Comparison of ENCODE assay signal across 28 cellular contexts in genomic region chr14:59331217-59331616, GRCh38.
DNase-seq lines count a peak whose midpoint lies in the region; ATAC-seq, FAIRE-seq and TF ChIP-seq lines count a peak whose summit lies in the region.
"Had no signal": no experiment of that assay in that cellular context is flagged by ENCODE, and none has a peak within 500 bp of the region (broad histone marks: within the 10 kb centered on the region; RNA-seq: fewer than 3 reads in every experiment).

No MANE protein-coding gene starts in this region.

- H3K36me3 Mint-ChIP-seq in WTC11: peaks cover 10% of the 10 kb centered on the region

- DNase-seq in GM12891 (ENCODE audit: insufficient read length, low spot score) (no peak), WTC11 (ENCODE audit: low spot score) (peak; percentile 47), islet precursor cell (peak; percentile 71), adrenal gland (no peak), GM19239 (ENCODE audit: insufficient read length, low spot score) (no peak)
- no peak for DNase-seq in activated CD8-positive, alpha-beta memory T cell treated with anti-CD3 and anti-CD28 coated beads for 24 hours
- DNase-seq: activated CD4-positive, alpha-beta T cell treated with anti-CD3 and anti-CD28 coated beads, Interleukin-2, amount 10 ng/mL, durations not matched to agents 7 days and 5 days; activated naive CD4-positive, alpha-beta T cell treated with anti-CD3 and anti-CD28 coated beads for 36 hours; amygdala; DMS79 treated with DMSO at 0.1 percent for 48 hours; KG1; left cardiac atrium; NCI-H1417 treated with DMSO at 0.1 percent for 48 hours; NCI-H2081 treated with DMSO at 0.1 percent for 48 hours; NCI-H446; NCI-H82; OCI-M1; pancreas had no signal

- H3K4me1 Mint-ChIP-seq in WTC11: peaks cover 66% of the 10 kb centered on the region
- H3K4me1 Mint-ChIP-seq: activated CD4-positive, alpha-beta T cell treated with anti-CD3 and anti-CD28 coated beads, Interleukin-2, amount 10 ng/mL, durations not matched to agents 7 days and 5 days had no signal

- no peaks in the 10 kb centered on the region for H3K9me3 Mint-ChIP-seq in WTC11
- H3K9me3 Mint-ChIP-seq: activated CD4-positive, alpha-beta T cell treated with anti-CD3 and anti-CD28 coated beads, Interleukin-2, amount 10 ng/mL, durations not matched to agents 7 days and 5 days; activated naive CD4-positive, alpha-beta T cell treated with anti-CD3 and anti-CD28 coated beads for 36 hours; dendritic cell treated with granulocyte-macrophage colony-stimulating factor and Interleukin-4, amounts not matched to agents 40 ng/mL and 50 ng/mL, for 4 days; mesothelial cell of epicardium; natural killer cell treated with Interleukin-12 subunit alpha and Interleukin-12 subunit beta and Interleukin-15 and Interleukin-18, amount 100 ng/mL, for 72 hours; T-helper 2 cell treated with Interferon-gamma antibody and Interleukin-4, amounts not matched to agents 5 μg/mL and 100 μg/mL, for 36 hours had no signal

- WGBS in adrenal gland, 4 donors: 88 to 95% (median 91%) methylated on average over 2 to 3 of the region's 3 CpGs

- TF ChIP-seq POLR2A in GM12891 (IDR thresholded peaks at IDR 0.05; ENCODE audit: low read depth, low read length) (no peak), adrenal gland (IDR thresholded peaks at IDR 0.05) (no peak)

- H3K27me3 Mint-ChIP-seq in WTC11 (ENCODE audit: low read depth): no peaks in the 10 kb centered on the region
- H3K27me3 Mint-ChIP-seq: activated CD4-positive, alpha-beta T cell treated with anti-CD3 and anti-CD28 coated beads, Interleukin-2, amount 10 ng/mL, durations not matched to agents 7 days and 5 days; dendritic cell treated with granulocyte-macrophage colony-stimulating factor and Interleukin-4, amounts not matched to agents 40 ng/mL and 50 ng/mL, for 4 days; natural killer cell treated with Interleukin-12 subunit alpha and Interleukin-12 subunit beta and Interleukin-15 and Interleukin-18, amount 100 ng/mL, for 72 hours had no signal

- H3K9ac ChIP-seq in rectal smooth muscle tissue (ENCODE audit: low read length): no peak overlapping the region

- peak overlapping the region; percentile 85 for H3K27ac ChIP-seq in rectal smooth muscle tissue (ENCODE audit: low read depth, low read length)
- H3K27ac ChIP-seq in adrenal gland: no peak overlapping the region
- H3K27ac ChIP-seq: cardiac muscle cell, pancreas, VCaP had no signal

- no peak overlapping the region for H3K4me3 Mint-ChIP-seq in WTC11
- H3K4me3 Mint-ChIP-seq: activated CD4-positive, alpha-beta T cell treated with anti-CD3 and anti-CD28 coated beads, Interleukin-2, amount 10 ng/mL, durations not matched to agents 7 days and 5 days; activated naive CD4-positive, alpha-beta T cell treated with anti-CD3 and anti-CD28 coated beads for 36 hours; dendritic cell treated with granulocyte-macrophage colony-stimulating factor and Interleukin-4, amounts not matched to agents 40 ng/mL and 50 ng/mL, for 4 days; mesothelial cell of epicardium; natural killer cell treated with Interleukin-12 subunit alpha and Interleukin-12 subunit beta and Interleukin-15 and Interleukin-18, amount 100 ng/mL, for 72 hours; T-helper 2 cell treated with Interferon-gamma antibody and Interleukin-4, amounts not matched to agents 5 μg/mL and 100 μg/mL, for 36 hours had no signal

- H3K4me3 ChIP-seq in rectal smooth muscle tissue (ENCODE audit: low read length) (no peak overlapping the region), adrenal gland (no peak overlapping the region)
- H3K4me3 ChIP-seq: cardiac muscle cell, pancreas had no signal

- no peaks in the 10 kb centered on the region for H3K27me3 ChIP-seq in rectal smooth muscle tissue (ENCODE audit: control insufficient read depth, insufficient read depth, low read length)
- no peaks in the 10 kb centered on the region for H3K27me3 ChIP-seq in adrenal gland
- H3K27me3 ChIP-seq: cardiac muscle cell, pancreas had no signal

- FAIRE-seq in GM12891 (lab: Jason Lieb, UNC) (peak; percentile 52), GM19239 (lab: Jason Lieb, UNC) (no peak)
- FAIRE-seq: endometrium, pancreas had no signal

- intact Hi-C loops in adrenal gland (cut with DNase I): no loop called here

- H3K36me3 ChIP-seq in rectal smooth muscle tissue (ENCODE audit: control insufficient read depth, insufficient read depth, low read length) (peaks cover 9% of the 10 kb centered on the region), adrenal gland (replicated peaks in 1 of 2) (peaks cover 0 to 21% of the 10 kb centered on the region in 2 donors)

- H3K27ac Mint-ChIP-seq in WTC11: peak overlapping the region; percentile 34
- H3K27ac Mint-ChIP-seq: activated CD4-positive, alpha-beta T cell treated with anti-CD3 and anti-CD28 coated beads, Interleukin-2, amount 10 ng/mL, durations not matched to agents 7 days and 5 days; activated naive CD4-positive, alpha-beta T cell treated with anti-CD3 and anti-CD28 coated beads for 36 hours; dendritic cell treated with granulocyte-macrophage colony-stimulating factor and Interleukin-4, amounts not matched to agents 40 ng/mL and 50 ng/mL, for 4 days; mesothelial cell of epicardium; natural killer cell treated with Interleukin-12 subunit alpha and Interleukin-12 subunit beta and Interleukin-15 and Interleukin-18, amount 100 ng/mL, for 72 hours; T-helper 2 cell treated with Interferon-gamma antibody and Interleukin-4, amounts not matched to agents 5 μg/mL and 100 μg/mL, for 36 hours had no signal

- CTCF ChIA-PET in WTC11 (lab: Charles Lee): interaction anchor here (0.8 kb wide), 1 partner anchor 61 kb away, joined by 8 read pairs; no protein-coding TSS in a partner anchor

- ATAC-seq in WTC11 (peak; percentile 76), HG03139 (IDR thresholded peaks at IDR 0.05; ENCODE audit: unreplicated experiment) (no peak)
- ATAC-seq: HCT116; left cardiac atrium; natural killer cell treated with Interleukin-12 subunit alpha and Interleukin-12 subunit beta and Interleukin-15 and Interleukin-18, amount 100 ng/mL, for 72 hours; pancreas had no signal

- POLR2A ChIA-PET in WTC11 (lab: Charles Lee): interaction anchor here (1.4 kb wide), 1 partner anchor 9 kb away, joined by 3 read pairs; no protein-coding TSS in a partner anchor

- H3K4me1 ChIP-seq in rectal smooth muscle tissue (ENCODE audit: control insufficient read depth, insufficient read depth, low read length) (peaks cover 25% of the 10 kb centered on the region), adrenal gland (replicated peaks in 1 of 2) (peaks cover 0 to 12% of the 10 kb centered on the region in 2 donors)

- no peak for TF ChIP-seq CTCF in WTC11 (IDR thresholded peaks at IDR 0.05)
- TF ChIP-seq CTCF in adrenal gland (IDR thresholded peaks at IDR 0.05): no peak

- H3K9me3 ChIP-seq in adrenal gland (replicated peaks in 1 of 3): no peaks in the 10 kb centered on the region
- H3K9me3 ChIP-seq: pancreas had no signal

TF ChIP-seq in GM12891, 5 proteins besides CTCF, POLR2A, EP300 and RAD21:
- TF ChIP-seq PAX5 (IDR thresholded peaks at IDR 0.05; ENCODE audit: insufficient read depth, low read length, severe bottlenecking) (no peak), POLR2AphosphoS5 (IDR thresholded peaks at IDR 0.05; ENCODE audit: low read depth, low read length) (no peak), TAF1 (IDR thresholded peaks at IDR 0.05; ENCODE audit: low read depth, low read length) (no peak), POU2F2 (IDR thresholded peaks at IDR 0.05; ENCODE audit: low read depth, low read length) (no peak), SPI1 (IDR thresholded peaks at IDR 0.05; ENCODE audit: low read depth, low read length) (no peak)

TF ChIP-seq in WTC11, 78 proteins besides CTCF, POLR2A, EP300 and RAD21:
- no peak for TF ChIP-seq ETV6 (CRISPR knock-in tag; IDR thresholded peaks at IDR 0.05)
- no peak for TF ChIP-seq NFE2L1 (CRISPR knock-in tag; IDR thresholded peaks at IDR 0.05)
- peak; percentile 64 for TF ChIP-seq ZNF423 (CRISPR knock-in tag; IDR thresholded peaks at IDR 0.05)
- no peak for TF ChIP-seq SMAD3 (CRISPR knock-in tag; IDR thresholded peaks at IDR 0.05; ENCODE audit: borderline replicate concordance)

Comparison
In these comparisons a context has a peak if more than half of its experiments do, and no peak if none do; other contexts are left out.
1. DNase-seq: peak in WTC11 (single experiment) and islet precursor cell (single experiment); none in GM12891 (single experiment), adrenal gland (0 of 7), activated CD8-positive, alpha-beta memory T cell treated with anti-CD3 and anti-CD28 coated beads for 24 hours (single experiment) and GM19239 (single experiment).